8 cellular contexts compared by ENCODE assay signal in the genomic region with DNA sequence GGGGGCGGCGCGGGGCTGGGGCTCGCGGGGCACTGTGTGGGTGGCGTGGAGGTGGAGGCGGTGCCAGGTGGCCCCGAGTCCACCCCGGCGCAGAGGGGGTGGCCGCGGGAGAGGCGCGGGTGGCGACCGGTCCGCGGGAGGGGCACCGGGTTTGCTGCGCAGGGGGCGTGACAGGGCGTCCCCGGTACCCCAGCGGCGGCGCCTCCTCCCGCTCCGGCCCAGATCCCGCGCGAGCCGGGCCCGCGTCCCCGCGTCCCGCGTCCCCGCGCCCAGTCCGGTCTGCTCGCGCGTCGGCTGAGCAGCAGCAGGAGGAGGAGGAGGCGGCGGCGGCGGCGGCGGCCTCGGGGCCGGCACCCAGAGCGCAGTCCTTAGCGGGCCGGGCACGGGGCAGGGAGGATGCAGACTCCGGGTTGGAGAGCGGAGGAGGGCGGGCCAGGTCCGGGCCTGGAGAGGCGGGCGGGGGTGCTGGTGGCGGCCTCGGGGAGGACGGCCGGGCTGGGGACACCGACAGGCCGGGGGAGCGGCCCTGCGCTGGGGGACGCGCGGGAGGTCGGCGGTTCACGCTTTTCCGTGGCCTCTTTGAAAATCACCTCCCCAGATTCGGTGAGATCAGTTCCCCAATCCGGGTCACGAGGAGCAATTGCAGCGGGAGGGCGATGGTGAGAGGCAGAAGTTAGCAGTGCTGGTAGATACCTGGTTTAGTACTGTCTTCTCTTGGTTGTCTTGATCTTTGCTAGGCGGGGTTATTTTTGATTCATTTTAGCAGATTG. TPM values are rescaled to one million over a fixed set of nuclear protein-coding genes. Genes with fewer than 3 reads are reported as not detected.
DNase-seq lines count a peak whose midpoint lies in the region; ATAC-seq, FAIRE-seq and TF ChIP-seq lines count a peak whose summit lies in the region.

No MANE protein-coding gene starts in this region.

- peak overlapping the region; percentile 98 for H3K27ac Mint-ChIP-seq in astrocyte (ENCODE audit: unreplicated experiment)

- H3K27me3 ChIP-seq in GM06990 (replicated peaks; ENCODE audit: control insufficient read depth, insufficient read depth, low read length) (no peaks in the 10 kb centered on the region), SJCRH30 (no peaks in the 10 kb centered on the region), astrocyte (ENCODE audit: insufficient read depth, low read length) (no peaks in the 10 kb centered on the region), rectal smooth muscle tissue (ENCODE audit: control insufficient read depth, insufficient read depth, low read length) (no peaks in the 10 kb centered on the region)

- H3K4me3 Mint-ChIP-seq in astrocyte (ENCODE audit: unreplicated experiment), result peak overlapping the region; percentile 92

- H3K27me3 Mint-ChIP-seq in astrocyte (ENCODE audit: low read depth, unreplicated experiment), result no peaks in the 10 kb centered on the region

- peaks cover 49% of the 10 kb centered on the region for H3K4me1 Mint-ChIP-seq in astrocyte (ENCODE audit: low read depth, unreplicated experiment)

- no peaks in the 10 kb centered on the region for H3K9me3 Mint-ChIP-seq in astrocyte (ENCODE audit: unreplicated experiment)

- H3K9ac ChIP-seq in astrocyte (ENCODE audit: low read length), result peak overlapping the region; percentile 100
- peak overlapping the region; percentile 88 for H3K9ac ChIP-seq in rectal smooth muscle tissue (ENCODE audit: low read length)

- no peaks in the 10 kb centered on the region for H3K36me3 Mint-ChIP-seq in astrocyte (ENCODE audit: low read depth, unreplicated experiment)

- H3K4me1 ChIP-seq in SJCRH30 (0 out of 2 replicates have a peak, but pooled peaks cover 3% of the 10 kb centered on the region), astrocyte (ENCODE audit: insufficient read depth, low read length) (peaks cover 52% of the 10 kb centered on the region), rectal smooth muscle tissue (ENCODE audit: control insufficient read depth, insufficient read depth, low read length) (peaks cover 34% of the 10 kb centered on the region)

- peak; percentile 82 for DNase-seq in GM06990 (ENCODE audit: extremely low read depth, insufficient read length)
- DNase-seq in Jurkat, Clone E6-1 (ENCODE audit: low read depth, low spot score), result peak; percentile 18
- peak; percentile 42 to 65 for DNase-seq in SJCRH30
- DNase-seq in astrocyte (ENCODE audit: low read depth), result no peak
- peak; percentile 55 for DNase-seq in hepatic stellate cell (ENCODE audit: low spot score)
- DNase-seq in cortex of kidney (lab: John Stamatoyannopoulos, UW), result no peak

- H3K4me2 ChIP-seq in astrocyte (ENCODE audit: low read length), result peak overlapping the region; percentile 91

- H3K27ac ChIP-seq in SJCRH30, result peak overlapping the region; percentile 58
- H3K27ac ChIP-seq in astrocyte (ENCODE audit: low read depth, low read length), result peak overlapping the region; percentile 98
- H3K27ac ChIP-seq in rectal smooth muscle tissue (ENCODE audit: low read depth, low read length), result peak overlapping the region; percentile 93

- peak overlapping the region; percentile 72 for H3K4me3 ChIP-seq in GM06990 (replicated peaks; ENCODE audit: low read depth, low read length)
- no peak overlapping the region; the same call in 1 of the 2 replicates for H3K4me3 ChIP-seq in Jurkat, Clone E6-1 (ENCODE audit: low read length)
- H3K4me3 ChIP-seq in SJCRH30, result peak overlapping the region; percentile 77
- H3K4me3 ChIP-seq in astrocyte (ENCODE audit: insufficient read depth, low read depth, low read length), result peak overlapping the region; percentile 94
- H3K4me3 ChIP-seq in rectal smooth muscle tissue (ENCODE audit: low read length), result peak overlapping the region; percentile 94

- no peaks in the 10 kb centered on the region for H3K9me3 ChIP-seq in SJCRH30 (replicated peaks)
- no peaks in the 10 kb centered on the region for H3K9me3 ChIP-seq in astrocyte (ENCODE audit: insufficient read depth, low read depth, low read length)

- no peak for TF ChIP-seq CTCF in GM06990 (IDR thresholded peaks at IDR 0.05; ENCODE audit: insufficient read depth, low read length, poor library complexity, severe bottlenecking)
- no peak for TF ChIP-seq CTCF in astrocyte (IDR thresholded peaks at IDR 0.05; ENCODE audit: insufficient read depth, low read depth, low read length)

- H3K36me3 ChIP-seq in GM06990 (ENCODE audit: control insufficient read depth, insufficient read depth, low read length) (no peaks in the 10 kb centered on the region), SJCRH30 (no peaks in the 10 kb centered on the region; the same call in 1 of the 2 replicates), astrocyte (ENCODE audit: insufficient read depth, low read length) (no peaks in the 10 kb centered on the region), rectal smooth muscle tissue (ENCODE audit: control insufficient read depth, insufficient read depth, low read length) (no peaks in the 10 kb centered on the region)

- H4K20me1 ChIP-seq in astrocyte (ENCODE audit: insufficient read depth, low read length), result peaks cover 49% of the 10 kb centered on the region

- peak; percentile 59 for ATAC-seq in GM21786 (IDR thresholded peaks at IDR 0.05; ENCODE audit: unreplicated experiment)

- no peak overlapping the region for H2AFZ ChIP-seq in astrocyte (ENCODE audit: low read depth, low read length)

- FAIRE-seq in astrocyte (lab: Jason Lieb, UNC), result no peak

- H3K79me2 ChIP-seq in astrocyte (ENCODE audit: insufficient read depth, low read length), result peaks cover 73% of the 10 kb centered on the region

RNA-seq across cellular contexts. Expression of a gene that starts 1.6 kb away (rescaled TPM):
- 30.3 TPM for polyA plus RNA-seq in Jurkat, Clone E6-1 (2012; ENCODE audit: insufficient read depth, insufficient read length)
- 67.9 and 82.9 TPM in 2 replicates for total RNA-seq in SJCRH30 (2014; rRNA removed; shearing (Covaris generic))
- total RNA-seq in astrocyte, result 291 and 347 TPM in 2 replicates

Comparison
In these comparisons a context has a peak if more than half of its experiments do, and no peak if none do; other contexts are left out.
1. DNase-seq: peak in GM06990 (single experiment), Jurkat, Clone E6-1 (single experiment), SJCRH30 (2 of 2) and hepatic stellate cell (single experiment); none in astrocyte (single experiment) and cortex of kidney (single experiment).
2. Peak in every context shown above with its lines, with median percentiles within 50 percentile points of each other: H3K27ac ChIP-seq.